Comparison of ENCODE assay signal across 8 cellular contexts in the genomic region with DNA sequence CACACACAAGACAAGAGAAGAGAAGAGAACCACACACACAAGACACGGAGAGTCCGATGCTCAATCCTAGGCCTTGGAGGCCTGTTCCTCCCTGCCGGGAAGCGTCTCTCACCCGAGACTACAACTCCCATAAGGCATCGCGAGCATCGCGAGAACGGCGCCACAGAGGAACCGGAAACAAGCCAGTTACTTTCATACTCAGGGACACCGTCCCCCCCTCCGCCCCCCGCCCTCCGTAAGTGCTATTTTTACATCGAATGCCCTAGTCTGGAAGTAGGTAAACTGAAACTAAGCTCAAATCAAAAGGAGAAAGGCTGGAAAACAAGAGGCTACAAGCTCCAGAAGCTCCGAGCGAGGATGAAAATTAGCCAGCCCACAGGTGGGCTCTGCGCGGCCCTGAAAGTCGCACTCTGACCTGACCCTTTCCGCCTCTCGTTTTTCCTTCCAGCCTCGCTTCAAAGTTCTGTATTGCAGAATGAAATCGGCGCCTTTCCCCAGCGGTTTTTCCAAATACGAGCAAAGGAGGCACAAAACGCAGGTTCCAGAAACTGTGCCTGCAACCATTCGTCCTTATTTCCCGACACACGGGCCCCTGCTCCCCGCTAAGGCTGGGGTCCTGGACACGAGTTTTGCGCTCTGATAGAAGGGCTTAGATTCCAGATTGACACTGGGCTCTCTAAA. TPM values are rescaled to one million over a fixed set of nuclear protein-coding genes. Genes with fewer than 3 reads are reported as not detected.
DNase-seq lines count a peak whose midpoint lies in the region; ATAC-seq and TF ChIP-seq lines count a peak whose summit lies in the region.

No MANE protein-coding gene starts in this region.

- peak overlapping the region; percentile 53 for H3K4me3 ChIP-seq in GM23338
- H3K4me3 ChIP-seq in fibroblast of pulmonary artery (replicated peaks; ENCODE audit: low read depth, low read length), result peak overlapping the region; percentile 64

- ATAC-seq in GM23338 (peak; percentile 99), natural killer cell (peak; percentile 98 to 100 (median 99))
- peak; percentile 90 for ATAC-seq in activated T-helper 17 cell treated with anti-CD3 and anti-CD28 coated beads, Interleukin-2, amount 50 U/mL, for 72 hours (replicated peaks)

- H3K27me3 Mint-ChIP-seq in GM23338 (ENCODE audit: insufficient read depth, low read depth, poor library complexity) (peaks cover 3% of the 10 kb centered on the region), natural killer cell (ENCODE audit: low read depth in 2 of 2) (no peaks in the 10 kb centered on the region)
- H3K27me3 Mint-ChIP-seq in activated T-helper 17 cell treated with anti-CD3 and anti-CD28 coated beads, Interleukin-2, amount 50 U/mL, for 72 hours, result no peaks in the 10 kb centered on the region

- no peaks in the 10 kb centered on the region for H4K20me1 ChIP-seq in GM23338 (replicated peaks; ENCODE audit: insufficient read depth)

- H3K36me3 Mint-ChIP-seq in GM23338 (ENCODE audit: low read depth), result no peaks in the 10 kb centered on the region
- no peaks in the 10 kb centered on the region for H3K36me3 Mint-ChIP-seq in activated T-helper 17 cell treated with anti-CD3 and anti-CD28 coated beads, Interleukin-2, amount 50 U/mL, for 72 hours (ENCODE audit: low read depth)
- no peaks in the 10 kb centered on the region for H3K36me3 Mint-ChIP-seq in natural killer cell

- H3K4me1 ChIP-seq in GM23338 (ENCODE audit: insufficient read depth), result peaks cover 9% of the 10 kb centered on the region; the same call in 1 of the 2 replicates

- H3K27ac ChIP-seq in GM23338 (ENCODE audit: low read depth), result peak overlapping the region; percentile 43

- H3K27me3 ChIP-seq in GM23338 (ENCODE audit: insufficient read depth), result no peaks in the 10 kb centered on the region

- H3K79me2 ChIP-seq in GM23338 (replicated peaks; ENCODE audit: insufficient read depth), result no peaks in the 10 kb centered on the region

- H3K4me2 ChIP-seq in GM23338, result peak overlapping the region; percentile 86

- H3K4me1 Mint-ChIP-seq in GM23338, result no peaks in the 10 kb centered on the region
- H3K4me1 Mint-ChIP-seq in activated T-helper 17 cell treated with anti-CD3 and anti-CD28 coated beads, Interleukin-2, amount 50 U/mL, for 72 hours, result peaks cover 9% of the 10 kb centered on the region
- peaks cover 10 to 12% of the 10 kb centered on the region in 2 donors for H3K4me1 Mint-ChIP-seq in natural killer cell

- peak overlapping the region; percentile 50 for H2AFZ ChIP-seq in GM23338

- no peaks in the 10 kb centered on the region; the same call in 2 of the 3 replicates for H3K9me3 Mint-ChIP-seq in GM23338
- H3K9me3 Mint-ChIP-seq in activated T-helper 17 cell treated with anti-CD3 and anti-CD28 coated beads, Interleukin-2, amount 50 U/mL, for 72 hours, result no peaks in the 10 kb centered on the region
- H3K9me3 Mint-ChIP-seq in natural killer cell, result no peaks in the 10 kb centered on the region

- H3K27ac Mint-ChIP-seq in GM23338, result peak overlapping the region; percentile 98
- H3K27ac Mint-ChIP-seq in activated T-helper 17 cell treated with anti-CD3 and anti-CD28 coated beads, Interleukin-2, amount 50 U/mL, for 72 hours, result peak overlapping the region; percentile 93
- peak overlapping the region; percentile 89 to 91 for H3K27ac Mint-ChIP-seq in natural killer cell

- H3K9me2 ChIP-seq in GM23338 (ENCODE audit: insufficient read depth), result no peaks in the 10 kb centered on the region

- H3K36me3 ChIP-seq in GM23338 (ENCODE audit: insufficient read depth), result no peaks in the 10 kb centered on the region

- H3K4me3 Mint-ChIP-seq in GM23338 (peak overlapping the region; percentile 94), natural killer cell (peak overlapping the region; percentile 94)
- peak overlapping the region; percentile 88 for H3K4me3 Mint-ChIP-seq in activated T-helper 17 cell treated with anti-CD3 and anti-CD28 coated beads, Interleukin-2, amount 50 U/mL, for 72 hours

- H3F3A ChIP-seq in GM23338 (replicated peaks; ENCODE audit: low read depth), result 0 out of 2 replicates have a peak, but pooled peaks cover 3% of the 10 kb centered on the region

- TF ChIP-seq CTCF in GM23338 (conservative IDR thresholded peaks at IDR 0.05; ENCODE audit: low read depth in 2 of 2), result no peak
- no peak for TF ChIP-seq CTCF in fibroblast of pulmonary artery (IDR thresholded peaks at IDR 0.05; ENCODE audit: low read length, missing control alignments)
- no peak for TF ChIP-seq CTCF in natural killer cell (IDR thresholded peaks at IDR 0.05)

- intact Hi-C loops in natural killer cell (cut with micrococcal nuclease), result loop anchor here (2.0 kb wide), 1 partner anchor 483 kb away; a partner anchor contains a TSS

- peak; percentile 91 for DNase-seq in Daoy (ENCODE audit: low read depth)
- DNase-seq in GM23338 (ENCODE audit: low spot score), result peak; percentile 97
- DNase-seq in Kasumi-1 (lab: John Stamatoyannopoulos, UW), result peak; percentile 96 to 98
- DNase-seq in RKO (ENCODE audit: low spot score), result peak; percentile 97
- DNase-seq in fibroblast of pulmonary artery (ENCODE audit: low read depth), result peak; percentile 96
- peak; percentile 87 for DNase-seq in natural killer cell
- DNase-seq in stimulated activated naive CD4-positive, alpha-beta T cell (lab: John Stamatoyannopoulos, UW), result peak; percentile 77 to 91 (median 88)

TF ChIP-seq in GM23338, 12 proteins besides CTCF, POLR2A, EP300 and RAD21:
- TF ChIP-seq CREB1 (CRISPR knock-in tag; IDR thresholded peaks at IDR 0.05; ENCODE audit: low read depth) (no peak), POLR2AphosphoS5 (IDR thresholded peaks at IDR 0.05; ENCODE audit: low read depth) (peak; percentile 86)
- TF ChIP-seq, protein P1, sequence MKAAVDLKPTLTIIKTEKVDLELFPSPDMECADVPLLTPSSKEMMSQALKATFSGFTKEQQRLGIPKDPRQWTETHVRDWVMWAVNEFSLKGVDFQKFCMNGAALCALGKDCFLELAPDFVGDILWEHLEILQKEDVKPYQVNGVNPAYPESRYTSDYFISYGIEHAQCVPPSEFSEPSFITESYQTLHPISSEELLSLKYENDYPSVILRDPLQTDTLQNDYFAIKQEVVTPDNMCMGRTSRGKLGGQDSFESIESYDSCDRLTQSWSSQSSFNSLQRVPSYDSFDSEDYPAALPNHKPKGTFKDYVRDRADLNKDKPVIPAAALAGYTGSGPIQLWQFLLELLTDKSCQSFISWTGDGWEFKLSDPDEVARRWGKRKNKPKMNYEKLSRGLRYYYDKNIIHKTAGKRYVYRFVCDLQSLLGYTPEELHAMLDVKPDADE (IDR thresholded peaks at IDR 0.05), result peak; percentile 96
TF ChIP-seq in GM23338: peak in this region for 2.

RNA-seq across cellular contexts. Expression of a gene that starts 11.5 kb away (rescaled TPM):
- total RNA-seq in Daoy (2014; rRNA removed; shearing (Covaris generic)), result 3.2 and 3.4 TPM in 2 replicates
- total RNA-seq in GM23338 (2014; rRNA removed; shearing (Covaris generic)), result 1.1 and 2.2 TPM in 2 replicates
- polyA plus RNA-seq in GM23338 (2016; fragmentation: Nextera tagmentation; extraction: Ambion mirVana), result 4.5 and 5.7 TPM in 2 replicates
- total RNA-seq in activated T-helper 17 cell treated with anti-CD3 and anti-CD28 coated beads, Interleukin-2, amount 50 U/mL, for 72 hours, result 1 to 10 TPM; 2.6 to 3.7 TPM
- not detected for total RNA-seq in natural killer cell

RNA-seq across cellular contexts. Expression of a gene that starts 35.0 kb away (rescaled TPM):
- 11.8 and 14.1 TPM in 2 replicates for total RNA-seq in Daoy (2014; rRNA removed; shearing (Covaris generic))
- total RNA-seq in GM23338 (2014; rRNA removed; shearing (Covaris generic)), result 61.6 and 68.0 TPM in 2 replicates
- polyA plus RNA-seq in GM23338 (2016; fragmentation: Nextera tagmentation; extraction: Ambion mirVana), result 32.4 and 35.9 TPM in 2 replicates
- total RNA-seq in activated T-helper 17 cell treated with anti-CD3 and anti-CD28 coated beads, Interleukin-2, amount 50 U/mL, for 72 hours, result 10 to 100 TPM; 24.0 to 30.7 TPM
- 10 to 100 TPM; 38.2 to 51.0 (median 48.2) TPM for total RNA-seq in natural killer cell

Comparison
In these comparisons a context has a peak if more than half of its experiments do, and no peak if none do; other contexts are left out.
1. Peak in every context shown above with its lines: DNase-seq, ATAC-seq, H3K4me3 ChIP-seq and H3K27ac ChIP-seq.